In genomic region chr4:83013931-83014330, GRCh38 we compare ENCODE assay signal across 8 cellular contexts. TPM values are rescaled to one million over a fixed set of nuclear protein-coding genes. Genes with fewer than 3 reads are reported as not detected.
DNase-seq lines count a peak whose midpoint lies in the region; ATAC-seq and TF ChIP-seq lines count a peak whose summit lies in the region.

No MANE protein-coding gene starts in this region.

- H2AFZ ChIP-seq in HCT116 (ENCODE audit: low read depth, low read length, poor library complexity, severe bottlenecking): peak overlapping the region; percentile 41

- H3K4me1 Mint-ChIP-seq in activated naive CD8-positive, alpha-beta T cell (ENCODE audit: low read depth): peaks cover 36% of the 10 kb centered on the region

- TF ChIP-seq CTCF in A673 (conservative IDR thresholded peaks at IDR 0.05; ENCODE audit: low read depth, low read length) (no peak), HCT116 (IDR thresholded peaks at IDR 0.05 in 2 of 3, conservative IDR thresholded peaks at IDR 0.05 in 1 of 3; ENCODE audit: borderline replicate concordance in 1 of 3, insufficient read depth in 1 of 3, low read depth in 2 of 3, low read length in 2 of 3) (no peak)

- no peak for TF ChIP-seq POLR2A in HCT116 (IDR thresholded peaks at IDR 0.05; ENCODE audit: borderline replicate concordance, extremely low read depth, insufficient read depth, insufficient read length)

- H3K27me3 ChIP-seq in A673 (replicated peaks; ENCODE audit: insufficient read depth, low read depth, low read length, poor library complexity) (no peaks in the 10 kb centered on the region), HCT116 (ENCODE audit: insufficient read depth, low read length) (no peaks in the 10 kb centered on the region), muscle layer of colon (ENCODE audit: control insufficient read depth in 1 of 2, insufficient read depth in 2 of 2, low read length in 2 of 2) (no peaks in the 10 kb centered on the region)

- H3K4me1 ChIP-seq in A673 (ENCODE audit: insufficient read depth, low read length, poor library complexity, severe bottlenecking): no peaks in the 10 kb centered on the region
- peaks cover 11 to 31% of the 10 kb centered on the region in 2 experiments for H3K4me1 ChIP-seq in HCT116 (ENCODE audit: control insufficient read depth in 1 of 2, insufficient read depth in 2 of 2, low read length in 2 of 2)
- H3K4me1 ChIP-seq in muscle layer of colon (ENCODE audit: insufficient read depth, low read length): peaks cover 24% of the 10 kb centered on the region

- H3K36me3 ChIP-seq in A673 (ENCODE audit: insufficient read depth, low read length, poor library complexity, severe bottlenecking): no peaks in the 10 kb centered on the region
- no peaks in the 10 kb centered on the region for H3K36me3 ChIP-seq in HCT116 (ENCODE audit: control insufficient read depth in 1 of 2, insufficient read depth in 2 of 2, low read length in 2 of 2)
- H3K36me3 ChIP-seq in muscle layer of colon (ENCODE audit: insufficient read depth, low read length): no peaks in the 10 kb centered on the region

- H3K27me3 Mint-ChIP-seq in activated naive CD8-positive, alpha-beta T cell: no peaks in the 10 kb centered on the region

- H3K9ac ChIP-seq in HCT116 (ENCODE audit: low read length): peak overlapping the region; percentile 47; the same call in 1 of the 2 replicates
- H3K9ac ChIP-seq in muscle layer of colon (ENCODE audit: low read length): peak overlapping the region; percentile 55

- H3K79me2 ChIP-seq in HCT116 (ENCODE audit: insufficient read depth, low read length): peaks cover 33% of the 10 kb centered on the region

- peak overlapping the region; percentile 73 for H3K4me2 ChIP-seq in HCT116 (ENCODE audit: low read length)

- CTCF ChIA-PET in A673 (lab: Charles Lee): no interaction called here
- CTCF ChIA-PET in HCT116 (lab: Charles Lee): no interaction called here

- H3K27ac Mint-ChIP-seq in activated naive CD8-positive, alpha-beta T cell: peak overlapping the region; percentile 96

- H3K4me3 Mint-ChIP-seq in activated naive CD8-positive, alpha-beta T cell: peak overlapping the region; percentile 96

- no peaks in the 10 kb centered on the region for H3K9me2 ChIP-seq in HCT116 (ENCODE audit: insufficient read depth)

- intact Hi-C loops in A673 (cut with micrococcal nuclease; ENCODE audit: unreplicated experiment): loop anchor here (2.0 kb wide), 2 partner anchors 21 to 113 kb away; partner anchors contain the start of genes COPS4 and THAP9
- intact Hi-C loops in HCT116 (cut with micrococcal nuclease): loop anchor here (1.0 to 5.0 kb wide), 2 partner anchors 20 to 243 kb away; no protein-coding TSS in a partner anchor

- no peak for ATAC-seq in HCT116
- ATAC-seq in HG02571 (IDR thresholded peaks at IDR 0.05; ENCODE audit: unreplicated experiment): no peak
- ATAC-seq in GM21717 (IDR thresholded peaks at IDR 0.05; ENCODE audit: unreplicated experiment): no peak

- H3K9me3 Mint-ChIP-seq in activated naive CD8-positive, alpha-beta T cell (ENCODE audit: low read depth): no peaks in the 10 kb centered on the region

- H3K27ac ChIP-seq in A673 (ENCODE audit: low read depth, low read length, poor library complexity, severe bottlenecking) (no peak overlapping the region), HCT116 (ENCODE audit: low read depth, low read length) (peak overlapping the region; percentile 58; the same call in 1 of the 2 replicates), muscle layer of colon (ENCODE audit: low read depth, low read length) (peak overlapping the region; percentile 55)

- H3K4me3 ChIP-seq in A673 (ENCODE audit: low read depth, low read length, poor library complexity, severe bottlenecking) (peak overlapping the region; percentile 71), HCT116 (replicated peaks in 1 of 2; ENCODE audit: low read depth in 1 of 2, low read length in 2 of 2) (no peak overlapping the region), muscle layer of colon (ENCODE audit: low read depth in 1 of 2, low read length in 2 of 2) (peak overlapping the region in 1 of 2 donors; percentile 73)

- POLR2A ChIA-PET in A673 (lab: Charles Lee; ENCODE audit: low non-redundant PET) (no interaction called here), HCT116 (lab: Charles Lee) (no interaction called here)

- RAD21 ChIA-PET in HCT116 (lab: Charles Lee; ENCODE audit: low non-redundant PET in 1 of 2, low total read pairs in 2 of 2, uncharacterized antibody in 2 of 2, unreplicated experiment in 2 of 2): no interaction called here

- H4K20me1 ChIP-seq in HCT116 (ENCODE audit: insufficient read depth): no peaks in the 10 kb centered on the region

- no TSS peak for BruUV-seq in A673 (replicated peaks; lab: Mats Ljungman, UMichigan)
- BruUV-seq in HCT116 (replicated peaks; lab: Mats Ljungman, UMichigan): no TSS peak

- TF ChIP-seq RAD21 in HCT116 (IDR thresholded peaks at IDR 0.05; ENCODE audit: low read depth): no peak

- DNase-seq in A673 (ENCODE audit: low spot score) (no peak), HCT116 (ENCODE audit: low read depth, low spot score) (no peak), ecto neural progenitor cell (ENCODE audit: low spot score) (no peak), NCI-H524 (lab: John Stamatoyannopoulos, UW) (no peak)

- H3K9me3 ChIP-seq in A673 (ENCODE audit: low read depth, low read length, poor library complexity, severe bottlenecking) (no peaks in the 10 kb centered on the region), HCT116 (ENCODE audit: control insufficient read depth in 1 of 2, insufficient read depth in 1 of 2, low read depth in 1 of 2, low read length in 2 of 2) (no peaks in the 10 kb centered on the region), muscle layer of colon (ENCODE audit: low read length) (no peaks in the 10 kb centered on the region)

- H3K36me3 Mint-ChIP-seq in activated naive CD8-positive, alpha-beta T cell: no peaks in the 10 kb centered on the region

TF ChIP-seq in HCT116, 20 proteins besides CTCF, POLR2A, EP300 and RAD21:
- no peak for TF ChIP-seq EGR1 (IDR thresholded peaks at IDR 0.05; ENCODE audit: low read depth)
- TF ChIP-seq, protein P1, sequence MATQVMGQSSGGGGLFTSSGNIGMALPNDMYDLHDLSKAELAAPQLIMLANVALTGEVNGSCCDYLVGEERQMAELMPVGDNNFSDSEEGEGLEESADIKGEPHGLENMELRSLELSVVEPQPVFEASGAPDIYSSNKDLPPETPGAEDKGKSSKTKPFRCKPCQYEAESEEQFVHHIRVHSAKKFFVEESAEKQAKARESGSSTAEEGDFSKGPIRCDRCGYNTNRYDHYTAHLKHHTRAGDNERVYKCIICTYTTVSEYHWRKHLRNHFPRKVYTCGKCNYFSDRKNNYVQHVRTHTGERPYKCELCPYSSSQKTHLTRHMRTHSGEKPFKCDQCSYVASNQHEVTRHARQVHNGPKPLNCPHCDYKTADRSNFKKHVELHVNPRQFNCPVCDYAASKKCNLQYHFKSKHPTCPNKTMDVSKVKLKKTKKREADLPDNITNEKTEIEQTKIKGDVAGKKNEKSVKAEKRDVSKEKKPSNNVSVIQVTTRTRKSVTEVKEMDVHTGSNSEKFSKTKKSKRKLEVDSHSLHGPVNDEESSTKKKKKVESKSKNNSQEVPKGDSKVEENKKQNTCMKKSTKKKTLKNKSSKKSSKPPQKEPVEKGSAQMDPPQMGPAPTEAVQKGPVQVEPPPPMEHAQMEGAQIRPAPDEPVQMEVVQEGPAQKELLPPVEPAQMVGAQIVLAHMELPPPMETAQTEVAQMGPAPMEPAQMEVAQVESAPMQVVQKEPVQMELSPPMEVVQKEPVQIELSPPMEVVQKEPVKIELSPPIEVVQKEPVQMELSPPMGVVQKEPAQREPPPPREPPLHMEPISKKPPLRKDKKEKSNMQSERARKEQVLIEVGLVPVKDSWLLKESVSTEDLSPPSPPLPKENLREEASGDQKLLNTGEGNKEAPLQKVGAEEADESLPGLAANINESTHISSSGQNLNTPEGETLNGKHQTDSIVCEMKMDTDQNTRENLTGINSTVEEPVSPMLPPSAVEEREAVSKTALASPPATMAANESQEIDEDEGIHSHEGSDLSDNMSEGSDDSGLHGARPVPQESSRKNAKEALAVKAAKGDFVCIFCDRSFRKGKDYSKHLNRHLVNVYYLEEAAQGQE (IDR thresholded peaks at IDR 0.05; ENCODE audit: low read depth): no peak

RNA-seq across cellular contexts. Expression of gene LIN54, which starts 3.3 kb away (rescaled TPM):
- total RNA-seq in A673 (2021) (14.8 and 16.0 TPM in 2 replicates), HCT116 (2021; ENCODE audit: unreplicated experiment) (15.6 TPM)
- 6.8 and 7.4 TPM in 2 replicates for polyA plus RNA-seq in HCT116 (2012)

RNA-seq across cellular contexts. Expression of gene COPS4, which starts 21.1 kb away (rescaled TPM):
- total RNA-seq in A673 (2021) (25.5 and 27.2 TPM in 2 replicates), HCT116 (2021; ENCODE audit: unreplicated experiment) (28.6 TPM)
- 17.5 and 26.0 TPM in 2 replicates for polyA plus RNA-seq in HCT116 (2012)
